8 cellular contexts compared by ENCODE assay signal in genomic region chr12:69161835-69162234, GRCh38.
A peak's percentile ranks its signal among the peaks of the same experiment; 100 is the strongest.
DNase-seq lines count a peak whose midpoint lies in the region; ATAC-seq and TF ChIP-seq lines count a peak whose summit lies in the region.

No MANE protein-coding gene starts in this region.

- H3K36me3 ChIP-seq in osteoblast (ENCODE audit: insufficient read depth, low read length): no peaks in the 10 kb centered on the region

- DNase-seq in activated T-cell treated with anti-CD3 and anti-CD28 coated beads for 24 hours (ENCODE audit: low read depth): peak; percentile 30
- DNase-seq in activated T-cell treated with anti-CD3 and anti-CD28 coated beads, Interleukin-2, amount 50 U/mL, for 1 hour: no peak
- peak; percentile 84 for DNase-seq in activated CD4-positive, alpha-beta memory T cell treated with anti-CD3 and anti-CD28 coated beads for 36 hours
- peak; percentile 30 to 45 for DNase-seq in stimulated activated CD4-positive, alpha-beta T cell treated with anti-CD3 and anti-CD28 coated beads, Interleukin-2, amount 100 ng/mL, for 48 hours
- no peak for DNase-seq in AML-193 (lab: John Stamatoyannopoulos, UW)
- no peak for DNase-seq in HPDE6-E6E7 (ENCODE audit: extremely low spot score)
- no peak for DNase-seq in osteoblast (ENCODE audit: insufficient read length, low spot score, missing footprints)

- H4K20me1 ChIP-seq in osteoblast (ENCODE audit: insufficient read depth, low read length): no peaks in the 10 kb centered on the region

- no peak overlapping the region for H3K27ac ChIP-seq in osteoblast (ENCODE audit: low read depth, low read length)

- no peaks in the 10 kb centered on the region for H3K79me2 ChIP-seq in osteoblast (ENCODE audit: insufficient read depth, low read length)

- no peaks in the 10 kb centered on the region for H3K27me3 Mint-ChIP-seq in activated CD4-positive, alpha-beta memory T cell treated with anti-CD3 and anti-CD28 coated beads for 36 hours

- H3K4me1 ChIP-seq in osteoblast (ENCODE audit: insufficient read depth, low read length): peaks cover under 1% of the 10 kb centered on the region

- no peak overlapping the region for H2AFZ ChIP-seq in osteoblast (ENCODE audit: low read length)

- intact Hi-C loops in activated CD4-positive, alpha-beta memory T cell treated with anti-CD3 and anti-CD28 coated beads for 36 hours (cut with micrococcal nuclease): loop anchor here (1.0 to 5.0 kb wide), 3 partner anchors 77 to 423 kb away; partner anchors contain the start of genes CCT2, CPSF6 and FRS2

- no peaks in the 10 kb centered on the region for H3K36me3 Mint-ChIP-seq in activated CD4-positive, alpha-beta memory T cell treated with anti-CD3 and anti-CD28 coated beads for 36 hours

- no peak for TF ChIP-seq CTCF in osteoblast (IDR thresholded peaks at IDR 0.05; ENCODE audit: extremely low read depth, low read depth, low read length)

- H3K27me3 ChIP-seq in osteoblast (ENCODE audit: insufficient read depth, low read length): no peaks in the 10 kb centered on the region

- CTCF ChIA-PET in activated CD4-positive, alpha-beta memory T cell treated with anti-CD3 and anti-CD28 coated beads for 36 hours (lab: Charles Lee): interaction anchor here (0.9 to 1.6 kb wide), 5 partner anchors 78 to 197 kb away, joined by 3 to 6 read pairs (median 4); partner anchors contain the start of gene CPSF6

- POLR2A ChIA-PET in activated CD4-positive, alpha-beta memory T cell treated with anti-CD3 and anti-CD28 coated beads for 36 hours (lab: Charles Lee): interaction anchor here (1.0 to 1.3 kb wide), 2 partner anchors 78 to 81 kb away, joined by 3 to 10 read pairs; partner anchors contain the start of gene CPSF6

- no peaks in the 10 kb centered on the region for H3K9me3 ChIP-seq in osteoblast (ENCODE audit: low read depth, low read length)

- peaks cover 27% of the 10 kb centered on the region for H3K4me1 Mint-ChIP-seq in activated CD4-positive, alpha-beta memory T cell treated with anti-CD3 and anti-CD28 coated beads for 36 hours (ENCODE audit: low read depth)

- H3K4me3 ChIP-seq in osteoblast (ENCODE audit: insufficient read depth, low read length): no peak overlapping the region

- peak; percentile 82 for ATAC-seq in HG03432 (IDR thresholded peaks at IDR 0.05; ENCODE audit: unreplicated experiment)

- H3K4me2 ChIP-seq in osteoblast (ENCODE audit: insufficient read depth, low read length): no peak overlapping the region

- no peak overlapping the region for H3K4me3 Mint-ChIP-seq in activated CD4-positive, alpha-beta memory T cell treated with anti-CD3 and anti-CD28 coated beads for 36 hours

- H3K27ac Mint-ChIP-seq in activated CD4-positive, alpha-beta memory T cell treated with anti-CD3 and anti-CD28 coated beads for 36 hours: peak overlapping the region; percentile 35

- H3K9me3 Mint-ChIP-seq in activated CD4-positive, alpha-beta memory T cell treated with anti-CD3 and anti-CD28 coated beads for 36 hours: no peaks in the 10 kb centered on the region

Comparison
In these comparisons a context has a peak if more than half of its experiments do, and no peak if none do; other contexts are left out.
1. DNase-seq: peak in activated T-cell treated with anti-CD3 and anti-CD28 coated beads for 24 hours (single experiment), activated CD4-positive, alpha-beta memory T cell treated with anti-CD3 and anti-CD28 coated beads for 36 hours (single experiment) and stimulated activated CD4-positive, alpha-beta T cell treated with anti-CD3 and anti-CD28 coated beads, Interleukin-2, amount 100 ng/mL, for 48 hours (2 of 2); none in activated T-cell treated with anti-CD3 and anti-CD28 coated beads, Interleukin-2, amount 50 U/mL, for 1 hour (single experiment), AML-193 (0 of 2), HPDE6-E6E7 (single experiment) and osteoblast (single experiment).